In the genomic region with DNA sequence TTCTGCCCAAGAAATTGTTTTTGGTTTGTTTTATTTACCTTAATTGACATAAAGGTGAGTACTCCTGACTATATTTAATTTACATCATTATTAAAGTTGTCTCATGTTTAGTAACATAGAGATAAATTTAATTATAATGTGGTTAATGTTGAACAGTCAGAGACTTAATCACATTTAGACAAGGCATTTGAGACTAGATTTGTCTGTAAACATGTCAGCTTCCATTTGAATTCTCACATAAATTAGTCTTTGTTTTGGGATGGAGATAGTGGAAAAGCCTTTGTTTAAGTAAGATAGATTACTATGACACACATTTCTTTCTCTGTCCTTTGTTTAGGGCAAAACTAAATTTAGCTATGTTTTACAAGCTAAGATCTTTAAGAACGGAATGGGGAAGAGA, we compare ENCODE assay signal across 26 cellular contexts.
"Had no signal": no experiment of that assay in that cellular context is flagged by ENCODE, and none has a peak within 500 bp of the region (broad histone marks: within the 10 kb centered on the region; RNA-seq: fewer than 3 reads in every experiment).

No MANE protein-coding gene starts in this region.

- H3K9me3 ChIP-seq: right lobe of liver, stomach, thoracic aorta, upper lobe of left lung had no signal

- DNase-seq: activated CD4-positive, alpha-beta T cell treated with anti-CD3 and anti-CD28 coated beads for 1 hour; activated CD4-positive, alpha-beta T cell treated with anti-CD3 and anti-CD28 coated beads, Interleukin-2, amount 50 U/mL, for 1 hour; activated CD8-positive, alpha-beta T cell treated with anti-CD3 and anti-CD28 coated beads, Interleukin-2, amount 10 ng/mL, durations not matched to agents 7 days and 5 days; activated naive CD4-positive, alpha-beta T cell treated with Interleukin-2 at 50 U/mL for 16 hours; activated naive CD8-positive, alpha-beta T cell treated with anti-CD3 and anti-CD28 coated beads for 36 hours; activated T-cell treated with anti-CD3 and anti-CD28 coated beads, Interleukin-2, amount 50 U/mL, for 24 hours; amniotic stem cell; cerebellar nuclear complex; cortex of kidney; effector CD4-positive, alpha-beta T cell; foreskin keratinocyte; glutamatergic neuron; left ventricle myocardium superior; mammary epithelial cell; nephron progenitor cell; posterior cingulate gyrus; right lobe of liver; stomach; upper lobe of left lung had no signal

- H3K9me3 Mint-ChIP-seq: activated naive CD8-positive, alpha-beta T cell treated with anti-CD3 and anti-CD28 coated beads for 36 hours; activated T-cell treated with anti-CD3 and anti-CD28 coated beads, Interleukin-2, amount 50 U/mL, for 24 hours; nephron progenitor cell; stimulated activated memory B cell treated with anti-CD40 and anti-IgM and Interleukin-4, amounts not matched to agents 10 μg/mL and 1 μg/mL and 100 μg/mL, for 72 hours; T-helper 2 cell treated with Interferon-gamma antibody and Interleukin-4, amounts not matched to agents 5 μg/mL and 100 μg/mL, for 36 hours had no signal

- H3K27me3 ChIP-seq: foreskin keratinocyte, hepatocyte, right lobe of liver, stomach, upper lobe of left lung had no signal

- H3K27ac ChIP-seq: foreskin keratinocyte, hepatocyte, right lobe of liver, skin epidermis, stomach, thoracic aorta, upper lobe of left lung, VCaP had no signal

- ATAC-seq: activated CD8-positive, alpha-beta T cell treated with anti-CD3 and anti-CD28 coated beads, Interleukin-2, amount 10 ng/mL, durations not matched to agents 7 days and 5 days; foreskin keratinocyte; left ventricle myocardium superior; right lobe of liver; stimulated activated memory B cell treated with anti-CD40 and anti-IgM and Interleukin-4, amounts not matched to agents 10 μg/mL and 1 μg/mL and 100 μg/mL, for 72 hours had no signal

- H3K4me1 Mint-ChIP-seq: activated naive CD8-positive, alpha-beta T cell treated with anti-CD3 and anti-CD28 coated beads for 36 hours; nephron progenitor cell had no signal

- H3K4me3 Mint-ChIP-seq: activated CD8-positive, alpha-beta T cell treated with anti-CD3 and anti-CD28 coated beads, Interleukin-2, amount 10 ng/mL, durations not matched to agents 7 days and 5 days; activated naive CD8-positive, alpha-beta T cell treated with anti-CD3 and anti-CD28 coated beads for 36 hours; activated T-cell treated with anti-CD3 and anti-CD28 coated beads, Interleukin-2, amount 50 U/mL, for 24 hours; nephron progenitor cell; stimulated activated memory B cell treated with anti-CD40 and anti-IgM and Interleukin-4, amounts not matched to agents 10 μg/mL and 1 μg/mL and 100 μg/mL, for 72 hours; T-helper 2 cell treated with Interferon-gamma antibody and Interleukin-4, amounts not matched to agents 5 μg/mL and 100 μg/mL, for 36 hours had no signal

- H3K4me3 ChIP-seq: hepatocyte, right lobe of liver, skin epidermis, stomach, thoracic aorta, upper lobe of left lung had no signal

- H3K27ac Mint-ChIP-seq: activated CD8-positive, alpha-beta T cell treated with anti-CD3 and anti-CD28 coated beads, Interleukin-2, amount 10 ng/mL, durations not matched to agents 7 days and 5 days; activated naive CD8-positive, alpha-beta T cell treated with anti-CD3 and anti-CD28 coated beads for 36 hours; activated T-cell treated with anti-CD3 and anti-CD28 coated beads, Interleukin-2, amount 50 U/mL, for 24 hours; nephron progenitor cell; stimulated activated memory B cell treated with anti-CD40 and anti-IgM and Interleukin-4, amounts not matched to agents 10 μg/mL and 1 μg/mL and 100 μg/mL, for 72 hours; T-helper 2 cell treated with Interferon-gamma antibody and Interleukin-4, amounts not matched to agents 5 μg/mL and 100 μg/mL, for 36 hours had no signal

- FAIRE-seq: bronchial epithelial cell had no signal

- H3K27me3 Mint-ChIP-seq: activated naive CD8-positive, alpha-beta T cell treated with anti-CD3 and anti-CD28 coated beads for 36 hours; activated T-cell treated with anti-CD3 and anti-CD28 coated beads, Interleukin-2, amount 50 U/mL, for 24 hours; stimulated activated memory B cell treated with anti-CD40 and anti-IgM and Interleukin-4, amounts not matched to agents 10 μg/mL and 1 μg/mL and 100 μg/mL, for 72 hours had no signal

- H3K4me1 ChIP-seq: foreskin keratinocyte, right lobe of liver, stomach, upper lobe of left lung had no signal
